ENCODE assay signal across 1 cellular context in the genomic region with DNA sequence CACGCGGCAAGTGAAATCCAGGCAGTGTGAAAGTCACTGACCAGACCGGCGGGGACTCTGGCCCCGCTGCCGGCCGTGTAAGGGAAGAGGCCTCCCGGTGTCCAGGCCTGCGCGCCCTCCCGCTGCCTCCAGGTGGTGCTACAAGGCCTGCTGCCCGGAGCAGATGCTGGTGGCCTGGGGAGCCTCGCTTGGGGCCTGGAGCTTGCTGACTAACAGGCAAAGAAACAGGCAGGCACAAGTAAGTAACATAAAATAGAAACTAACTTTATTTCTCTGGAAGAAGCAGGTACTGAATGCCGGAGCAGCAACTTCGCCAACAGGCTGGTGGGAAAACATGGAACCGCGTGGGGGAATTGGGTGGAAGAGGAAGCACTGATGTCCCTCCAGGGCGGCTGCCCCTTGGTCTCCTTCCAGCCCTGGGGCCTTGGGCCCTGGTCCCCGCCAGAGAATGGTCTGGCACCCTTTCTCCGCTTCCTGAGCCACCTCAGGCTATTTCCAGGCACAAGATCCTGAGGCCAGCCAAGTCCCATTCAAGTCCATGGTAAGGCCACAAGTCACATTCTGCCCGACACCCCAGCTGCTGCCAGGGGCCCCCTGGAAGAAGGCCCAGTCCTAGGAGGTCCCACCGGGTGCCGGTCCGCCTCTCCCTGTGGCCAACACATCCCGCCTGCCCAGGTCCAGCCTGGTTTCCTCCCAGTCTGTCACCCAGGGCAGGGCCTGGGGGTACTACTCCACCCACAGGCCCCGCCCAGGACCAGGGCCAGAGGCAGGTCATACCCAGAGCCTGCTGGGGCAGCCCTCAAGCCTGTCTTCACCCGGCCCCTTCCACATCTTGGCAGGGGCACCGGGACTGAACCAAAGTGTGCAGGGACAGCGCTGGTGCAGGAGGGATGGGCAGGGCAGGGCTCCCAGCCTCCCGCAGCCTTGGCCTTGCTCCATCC.
TF ChIP-seq lines count a peak whose summit lies in the region.

No MANE protein-coding gene starts in this region.

TF ChIP-seq in IMR-90, 13 proteins besides CTCF, POLR2A, EP300 and RAD21 (continued from another document):
- 0 out of 2 replicates have a peak, but pooled peaks have one; percentile 50 for TF ChIP-seq MXI1 (IDR thresholded peaks at IDR 0.05; ENCODE audit: borderline replicate concordance, low read depth, low read length)
- TF ChIP-seq, protein P1, sequence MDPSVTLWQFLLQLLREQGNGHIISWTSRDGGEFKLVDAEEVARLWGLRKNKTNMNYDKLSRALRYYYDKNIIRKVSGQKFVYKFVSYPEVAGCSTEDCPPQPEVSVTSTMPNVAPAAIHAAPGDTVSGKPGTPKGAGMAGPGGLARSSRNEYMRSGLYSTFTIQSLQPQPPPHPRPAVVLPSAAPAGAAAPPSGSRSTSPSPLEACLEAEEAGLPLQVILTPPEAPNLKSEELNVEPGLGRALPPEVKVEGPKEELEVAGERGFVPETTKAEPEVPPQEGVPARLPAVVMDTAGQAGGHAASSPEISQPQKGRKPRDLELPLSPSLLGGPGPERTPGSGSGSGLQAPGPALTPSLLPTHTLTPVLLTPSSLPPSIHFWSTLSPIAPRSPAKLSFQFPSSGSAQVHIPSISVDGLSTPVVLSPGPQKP (IDR thresholded peaks at IDR 0.05; ENCODE audit: borderline replicate concordance, low read depth, low read length): no peak
- peak; percentile 97 for TF ChIP-seq SMC3 (IDR thresholded peaks at IDR 0.05; ENCODE audit: low read depth, low read length)
- TF ChIP-seq RCOR1 (IDR thresholded peaks at IDR 0.05; ENCODE audit: insufficient replicate concordance, low read length): no peak
